ENCODE assay signal across 19 cellular contexts in genomic region chr6:34919651-34920050, GRCh38. TPM values are rescaled to one million over a fixed set of nuclear protein-coding genes. Genes with fewer than 3 reads are reported as not detected.
A peak's percentile ranks its signal among the peaks of the same experiment; 100 is the strongest.
DNase-seq lines count a peak whose midpoint lies in the region; ATAC-seq and TF ChIP-seq lines count a peak whose summit lies in the region.
"Had no signal": no experiment of that assay in that cellular context is flagged by ENCODE, and none has a peak within 500 bp of the region (broad histone marks: within the 10 kb centered on the region; RNA-seq: fewer than 3 reads in every experiment).

No MANE protein-coding gene starts in this region.

- TF ChIP-seq POLR2A in gastrocnemius medialis (IDR thresholded peaks at IDR 0.05), result no peak
- no peak for TF ChIP-seq POLR2A in tibial nerve (IDR thresholded peaks at IDR 0.05)

- H3K9ac ChIP-seq in GM23248, result no peak overlapping the region

- H3K79me2 ChIP-seq in GM23248 (ENCODE audit: insufficient read depth), result 0 out of 2 replicates have a peak, but pooled peaks cover 5% of the 10 kb centered on the region

- H2AFZ ChIP-seq in GM23248, result no peak overlapping the region

- no peaks in the 10 kb centered on the region for H3K27me3 ChIP-seq in GM23248 (replicated peaks; ENCODE audit: insufficient read depth)
- H3K27me3 ChIP-seq in gastrocnemius medialis, result no peaks in the 10 kb centered on the region
- no peaks in the 10 kb centered on the region for H3K27me3 ChIP-seq in tibial nerve
- H3K27me3 ChIP-seq: ascending aorta, esophagus muscularis mucosa, left lung, spleen, thyroid gland had no signal

- intact Hi-C loops in gastrocnemius medialis (cut with DNase I; ENCODE audit: low total_unique reads), result no loop called here

- peak; percentile 79 for DNase-seq in GM23248
- DNase-seq in RPMI7951 (ENCODE audit: low read depth), result peak; percentile 16
- DNase-seq in foreskin fibroblast, result peak; percentile 28 to 33
- DNase-seq in gastrocnemius medialis, result no peak
- DNase-seq in tibial nerve (ENCODE audit: low spot score in 2 of 2), result no peak
- DNase-seq in activated CD4-positive, CD25-positive, alpha-beta regulatory T cell (lab: John Stamatoyannopoulos, UW), result no peak
- DNase-seq in AG08396 (ENCODE audit: low spot score), result no peak
- DNase-seq: activated CD4-positive, alpha-beta T cell treated with anti-CD3 and anti-CD28 coated beads for 48 hours; activated naive CD4-positive, alpha-beta T cell; CD4-positive, alpha-beta memory T cell; left lung; NCI-H2029; NCI-H510A treated with DMSO at 0.1 percent for 48 hours; spleen; T1000; thyroid gland had no signal

- WGBS in GM23248 (ENCODE audit: low coverage in 1 of 2, low lambda C conversion rate in 2 of 2, missing lambda C conversion rate in 2 of 2), 2 experiments, result 95 to 97% methylated on average over 1 of the region's 1 CpG
- WGBS in tibial nerve, 2 donors, result 96 to 100% methylated on average over 1 of the region's 1 CpG

- H4K20me1 ChIP-seq in GM23248 (ENCODE audit: insufficient read depth), result no peaks in the 10 kb centered on the region; the same call in 1 of the 2 replicates

- in situ Hi-C loops in GM23248 (cut with MboI) (no loop called here), gastrocnemius medialis (cut with MboI; ENCODE audit: low sequenced_read_pairs in 4 of 4) (no loop called here)

- H3K9me3 ChIP-seq in GM23248 (ENCODE audit: low read depth), result no peaks in the 10 kb centered on the region
- no peaks in the 10 kb centered on the region for H3K9me3 ChIP-seq in gastrocnemius medialis
- no peaks in the 10 kb centered on the region for H3K9me3 ChIP-seq in tibial nerve
- H3K9me3 ChIP-seq: ascending aorta, esophagus muscularis mucosa, left lung, spleen, thyroid gland had no signal

- TF ChIP-seq CTCF in foreskin fibroblast (IDR thresholded peaks at IDR 0.05; ENCODE audit: low read depth, low read length) (no peak), gastrocnemius medialis (IDR thresholded peaks at IDR 0.05 in 4 of 5, conservative IDR thresholded peaks at IDR 0.05 in 1 of 5) (no peak), tibial nerve (IDR thresholded peaks at IDR 0.05) (no peak)

- H3K4me1 ChIP-seq in GM23248 (ENCODE audit: insufficient read depth), result peaks cover 13% of the 10 kb centered on the region
- H3K4me1 ChIP-seq in gastrocnemius medialis, result peaks cover 15 to 48% of the 10 kb centered on the region in 2 donors
- peaks cover 0 to 36% (median 13%) of the 10 kb centered on the region in 4 donors for H3K4me1 ChIP-seq in tibial nerve
- H3K4me1 ChIP-seq: left lung had no signal

- TF ChIP-seq EP300 in tibial nerve (IDR thresholded peaks at IDR 0.05), result no peak

- no peak overlapping the region for H3K4me3 ChIP-seq in GM23248
- H3K4me3 ChIP-seq in foreskin fibroblast (ENCODE audit: low read depth in 1 of 2, low read length in 2 of 2), result no peak overlapping the region
- no peak overlapping the region for H3K4me3 ChIP-seq in gastrocnemius medialis
- no peak overlapping the region for H3K4me3 ChIP-seq in tibial nerve
- H3K4me3 ChIP-seq: ascending aorta, esophagus muscularis mucosa, left lung, spleen, thyroid gland had no signal

- H3F3A ChIP-seq in GM23248 (ENCODE audit: insufficient read depth), result peaks cover 20% of the 10 kb centered on the region

- H3K4me2 ChIP-seq in GM23248 (ENCODE audit: unreplicated experiment), result peak overlapping the region; percentile 42

- no peaks in the 10 kb centered on the region for H3K9me2 ChIP-seq in GM23248 (ENCODE audit: insufficient read depth)

- H3K36me3 ChIP-seq in GM23248 (ENCODE audit: low read depth) (no peaks in the 10 kb centered on the region), gastrocnemius medialis (no peaks in the 10 kb centered on the region), tibial nerve (no peaks in the 10 kb centered on the region)
- H3K36me3 ChIP-seq: ascending aorta, esophagus muscularis mucosa, thyroid gland had no signal

- no peak overlapping the region for H3K27ac ChIP-seq in GM23248
- H3K27ac ChIP-seq in gastrocnemius medialis, result peak overlapping the region in 2 of 4 donors; percentile 31 to 64
- no peak overlapping the region for H3K27ac ChIP-seq in tibial nerve
- H3K27ac ChIP-seq: esophagus muscularis mucosa, left lung, spleen, thyroid gland had no signal

- ATAC-seq in gastrocnemius medialis, result peak; percentile 44 to 45
- ATAC-seq: left lung; stimulated activated effector memory CD8-positive, alpha-beta T cell treated with anti-CD3 and anti-CD28 coated beads, Interleukin-12 subunit alpha, Interleukin-12 subunit beta, amount 100 ng/mL, for 72 hours had no signal

RNA-seq across cellular contexts. Expression of gene ANKS1A, which starts 30.6 kb away (rescaled TPM):
- total RNA-seq in GM23248 (2014; rRNA removed; shearing (Covaris generic)), result 4.4 and 7.2 TPM in 2 replicates
- 3.2 and 3.3 TPM in 2 replicates for polyA plus RNA-seq in GM23248 (2016; fragmentation: Nextera tagmentation; extraction: Ambion mirVana)
- 7.4 TPM in 2 replicates for total RNA-seq in RPMI7951 (2014; rRNA removed; shearing (Covaris generic))
- total RNA-seq in gastrocnemius medialis (1 to 10 TPM; 5.3 to 8.6 (median 7.0) TPM), tibial nerve (10 to 100 TPM; 39.3 to 55.9 (median 44.0) TPM)

RNA-seq across cellular contexts. Expression of gene TAF11, which starts 31.8 kb away (rescaled TPM):
- 18.2 and 27.1 TPM in 2 replicates for total RNA-seq in GM23248 (2014; rRNA removed; shearing (Covaris generic))
- 23.0 and 24.8 TPM in 2 replicates for polyA plus RNA-seq in GM23248 (2016; fragmentation: Nextera tagmentation; extraction: Ambion mirVana)
- 40.3 and 46.3 TPM in 2 replicates for total RNA-seq in RPMI7951 (2014; rRNA removed; shearing (Covaris generic))
- total RNA-seq in gastrocnemius medialis (10 to 100 TPM; 23.2 to 32.6 (median 24.0) TPM), tibial nerve (10 to 100 TPM; 17.1 to 25.3 (median 20.3) TPM)

Comparison
In these comparisons a context has a peak if more than half of its experiments do, and no peak if none do; other contexts are left out.
1. DNase-seq: peak in GM23248 (single experiment), RPMI7951 (single experiment) and foreskin fibroblast (2 of 2); none in gastrocnemius medialis (0 of 2), tibial nerve (0 of 2), activated CD4-positive, CD25-positive, alpha-beta regulatory T cell (0 of 4) and AG08396 (single experiment).